8 cellular contexts compared by ENCODE assay signal in genomic region chr5:10863763-10864383, GRCh38.
DNase-seq lines count a peak whose midpoint lies in the region; ATAC-seq, FAIRE-seq and TF ChIP-seq lines count a peak whose summit lies in the region.

No MANE protein-coding gene starts in this region.

- H3K27ac ChIP-seq in A549: no peak overlapping the region
- no peak overlapping the region for H3K27ac ChIP-seq in suprapubic skin

- FAIRE-seq in A549 (lab: Jason Lieb, UNC): no peak

- CTCF ChIA-PET in A549 (lab: Yijun Ruan, JAX): interaction anchor here (0.7 to 1.4 kb wide), 5 partner anchors 10 to 406 kb away, joined by 3 to 6 read pairs (median 3); no protein-coding TSS in a partner anchor

- peaks cover 18% of the 10 kb centered on the region for H3K27me3 ChIP-seq in suprapubic skin

- no peak for TF ChIP-seq POLR2A in A549 (IDR thresholded peaks at IDR 0.05; ENCODE audit: low read length)
- no peak for TF ChIP-seq POLR2A in suprapubic skin (IDR thresholded peaks at IDR 0.05)

- POLR2A ChIA-PET in A549 (lab: Yijun Ruan, JAX): no interaction called here

- no peak for TF ChIP-seq EP300 in A549 (IDR thresholded peaks at IDR 0.05)
- no peak for TF ChIP-seq EP300 in suprapubic skin (IDR thresholded peaks at IDR 0.05)

- H3K4me3 ChIP-seq in A549: no peak overlapping the region
- H3K4me3 ChIP-seq in suprapubic skin: no peak overlapping the region

- peak; percentile 72 to 88; a peak in 5 of 6 replicates for ATAC-seq in A549
- ATAC-seq in HG02798 (IDR thresholded peaks at IDR 0.05; ENCODE audit: poor library complexity, unreplicated experiment): peak; percentile 90

- 42% methylated on average over 15 of the region's 15 CpGs for WGBS in A549 (ENCODE audit: missing lambda C conversion rate)
- 67% methylated on average over 15 of the region's 15 CpGs for WGBS in suprapubic skin

- peak; percentile 49 to 54 for TF ChIP-seq RAD21 in A549 (conservative IDR thresholded peaks at IDR 0.05 in 1 of 2, IDR thresholded peaks at IDR 0.05 in 1 of 2)

- TF ChIP-seq CTCF in A549 (IDR thresholded peaks at IDR 0.05) (peak; percentile 63), GM13976 (IDR thresholded peaks at IDR 0.05; ENCODE audit: borderline replicate concordance, control extremely low read depth, extremely low read depth, insufficient read depth, missing control alignments) (peak; percentile 74), suprapubic skin (IDR thresholded peaks at IDR 0.05) (peak; percentile 8 to 74)

- DNase-seq in A549 (ENCODE audit: low read depth in 1 of 2, low spot score in 1 of 2) (peak; percentile 56 to 75), GM13976 (ENCODE audit: low spot score) (peak; percentile 81), NCI-H2107 (lab: John Stamatoyannopoulos, UW) (peak; percentile 5), myocyte (ENCODE audit: low read depth) (peak; percentile 27), suprapubic skin (ENCODE audit: low spot score in 2 of 2) (no peak)
- DNase-seq in activated CD4-positive, alpha-beta T cell treated with anti-CD3 and anti-CD28 coated beads, Interleukin-2, amount 50 U/mL, for 1 hour: peak; percentile 46
- peak; percentile 3 for DNase-seq in effector CD8-positive, alpha-beta T cell (lab: John Stamatoyannopoulos, UW)

- H3K4me2 ChIP-seq in A549: no peak overlapping the region

- H3K4me1 ChIP-seq in A549 (no peaks in the 10 kb centered on the region), suprapubic skin (no peaks in the 10 kb centered on the region)

- H3K36me3 ChIP-seq in suprapubic skin: no peaks in the 10 kb centered on the region

- in situ Hi-C loops in GM13976 (cut with MboI; ENCODE audit: low sequenced_read_pairs, unreplicated experiment): no loop called here

- H3K9me3 ChIP-seq in A549 (no peaks in the 10 kb centered on the region), suprapubic skin (no peaks in the 10 kb centered on the region)

TF ChIP-seq in A549, 52 proteins besides CTCF, POLR2A, EP300 and RAD21:
- TF ChIP-seq SMC3 (IDR thresholded peaks at IDR 0.05) (peak; percentile 63), HOXB5 (CRISPR knock-in tag; IDR thresholded peaks at IDR 0.05) (no peak)

Comparison
In these comparisons a context has a peak if more than half of its experiments do, and no peak if none do; other contexts are left out.
1. DNase-seq: peak in A549 (2 of 2), GM13976 (single experiment), NCI-H2107 (single experiment), activated CD4-positive, alpha-beta T cell treated with anti-CD3 and anti-CD28 coated beads, Interleukin-2, amount 50 U/mL, for 1 hour (single experiment), effector CD8-positive, alpha-beta T cell (single experiment) and myocyte (single experiment); none in suprapubic skin (0 of 2).
2. Peak in every context shown above with its lines, with median percentiles within 50 percentile points of each other: CTCF ChIP-seq.